ENCODE assay signal across 1 cellular context in genomic region chr16:180921-181667, GRCh38.
TF ChIP-seq lines count a peak whose summit lies in the region.

No MANE protein-coding gene starts in this region.

TF ChIP-seq in H1, 55 proteins besides CTCF, POLR2A, EP300 and RAD21:
- peak; percentile 40 for TF ChIP-seq CREB1 (IDR thresholded peaks at IDR 0.05)
- peak; percentile 26; the same call in 1 of the 2 replicates for TF ChIP-seq SP4 (IDR thresholded peaks at IDR 0.05; ENCODE audit: low read length)
- TF ChIP-seq TAF1 (IDR thresholded peaks at IDR 0.05; ENCODE audit: low read depth, low read length): 0 out of 2 replicates have a peak, but pooled peaks have one; percentile 16
- no peak for TF ChIP-seq SP1 (IDR thresholded peaks at IDR 0.05; ENCODE audit: low read depth, low read length)
- TF ChIP-seq ATF3 (IDR thresholded peaks at IDR 0.05; ENCODE audit: insufficient read depth, low read depth, low read length): no peak
- no peak for TF ChIP-seq KDM4A (IDR thresholded peaks at IDR 0.05; ENCODE audit: low read depth, low read length, severe bottlenecking)
- peak; percentile 33; the same call in 1 of the 2 replicates for TF ChIP-seq BACH1 (IDR thresholded peaks at IDR 0.05; ENCODE audit: low read length)
- peak; percentile 67; the same call in 1 of the 2 replicates for TF ChIP-seq POLR2AphosphoS5 (IDR thresholded peaks at IDR 0.05; ENCODE audit: low read depth, low read length)
- no peak for TF ChIP-seq JUN (IDR thresholded peaks at IDR 0.05; ENCODE audit: low read depth, low read length)
- no peak for TF ChIP-seq SIN3A (conservative IDR thresholded peaks at IDR 0.05 in 1 of 2, IDR thresholded peaks at IDR 0.05 in 1 of 2; ENCODE audit: low read depth in 1 of 2, low read length in 2 of 2)
- no peak for TF ChIP-seq SIRT6 (IDR thresholded peaks at IDR 0.05; ENCODE audit: low read length)
- peak; percentile 100 for TF ChIP-seq MAX (IDR thresholded peaks at IDR 0.05)
- no peak for TF ChIP-seq CEBPB (IDR thresholded peaks at IDR 0.05; ENCODE audit: low read depth, low read length)
- no peak for TF ChIP-seq SP2 (IDR thresholded peaks at IDR 0.05; ENCODE audit: low read length)
- peak; percentile 64; the same call in 1 of the 2 replicates for TF ChIP-seq YY1 (IDR thresholded peaks at IDR 0.05; ENCODE audit: low read depth, low read length)
- TF ChIP-seq BRCA1 (IDR thresholded peaks at IDR 0.05; ENCODE audit: low read depth, low read length): peak; percentile 84
- no peak for TF ChIP-seq CBX8 (IDR thresholded peaks at IDR 0.05; ENCODE audit: borderline replicate concordance, low read depth, low read length)
- no peak for TF ChIP-seq CTBP2 (IDR thresholded peaks at IDR 0.05; ENCODE audit: borderline replicate concordance, insufficient read depth, insufficient read length, low read length)
- TF ChIP-seq POU5F1 (IDR thresholded peaks at IDR 0.05; ENCODE audit: low read depth, low read length): no peak
- 0 out of 2 replicates have a peak, but pooled peaks have one; percentile 28 for TF ChIP-seq TEAD4 (IDR thresholded peaks at IDR 0.05; ENCODE audit: low read depth, low read length)
- TF ChIP-seq GTF2F1 (IDR thresholded peaks at IDR 0.05; ENCODE audit: borderline replicate concordance, low read depth, low read length): no peak
- no peak for TF ChIP-seq SAP30 (IDR thresholded peaks at IDR 0.05; ENCODE audit: insufficient read depth, insufficient replicate concordance, low read length)
- no peak for TF ChIP-seq EGR1 (IDR thresholded peaks at IDR 0.05; ENCODE audit: borderline replicate concordance, low read depth, low read length)
- TF ChIP-seq FOSL1 (IDR thresholded peaks at IDR 0.05; ENCODE audit: insufficient read depth, low read depth, low read length): no peak
- TF ChIP-seq SRF (IDR thresholded peaks at IDR 0.05; ENCODE audit: low read depth, low read length): no peak
- no peak for TF ChIP-seq MAFK (IDR thresholded peaks at IDR 0.05; ENCODE audit: low read depth, low read length)
- TF ChIP-seq HDAC2 (IDR thresholded peaks at IDR 0.05; ENCODE audit: borderline replicate concordance in 1 of 2, low read depth in 2 of 2, low read length in 2 of 2): peak in 1 of 2 experiments; percentile 32; a peak in 1 of 4 replicates
- no peak for TF ChIP-seq ATF2 (IDR thresholded peaks at IDR 0.05; ENCODE audit: low read length)
- peak; percentile 71; the same call in 1 of the 2 replicates for TF ChIP-seq GABPA (IDR thresholded peaks at IDR 0.05; ENCODE audit: borderline replicate concordance, insufficient read depth, low read length)
- no peak for TF ChIP-seq CHD7 (IDR thresholded peaks at IDR 0.05; ENCODE audit: insufficient replicate concordance, low read length)
- TF ChIP-seq E2F6 (IDR thresholded peaks at IDR 0.05): peak; percentile 98
- no peak for TF ChIP-seq NANOG (IDR thresholded peaks at IDR 0.05; ENCODE audit: insufficient read depth, low read depth, low read length, poor library complexity, severe bottlenecking)
- TF ChIP-seq CHD1 (IDR thresholded peaks at IDR 0.05; ENCODE audit: low read depth, low read length): no peak
- TF ChIP-seq KDM1A (IDR thresholded peaks at IDR 0.05; ENCODE audit: borderline replicate concordance, low read length): 0 out of 2 replicates have a peak, but pooled peaks have one; percentile 27
- TF ChIP-seq RXRA (IDR thresholded peaks at IDR 0.05; ENCODE audit: insufficient read depth, low read depth, low read length): no peak
- no peak for TF ChIP-seq ASH2L (IDR thresholded peaks at IDR 0.05; ENCODE audit: low read length)
- TF ChIP-seq SUZ12 (IDR thresholded peaks at IDR 0.05; ENCODE audit: low read length): no peak
- TF ChIP-seq KDM5A (IDR thresholded peaks at IDR 0.05; ENCODE audit: low read length): no peak
- TF ChIP-seq ZNF274 (IDR thresholded peaks at IDR 0.05; ENCODE audit: borderline replicate concordance, extremely low read depth, low read length): no peak
- no peak; the same call in 1 of the 2 replicates for TF ChIP-seq RBBP5 (IDR thresholded peaks at IDR 0.05; ENCODE audit: borderline replicate concordance, low read depth, low read length)
- no peak for TF ChIP-seq PHF8 (conservative IDR thresholded peaks at IDR 0.05; ENCODE audit: low read depth, low read length)
- TF ChIP-seq JUND (IDR thresholded peaks at IDR 0.05; ENCODE audit: low read length): no peak
- peak; percentile 10 for TF ChIP-seq TAF7 (optimal IDR thresholded peaks at IDR 0.05; ENCODE audit: borderline replicate concordance, low read depth, low read length)
- TF ChIP-seq BCL11A (IDR thresholded peaks at IDR 0.05; ENCODE audit: low read depth in 2 of 2, low read length in 2 of 2): no peak
- TF ChIP-seq EZH2 (IDR thresholded peaks at IDR 0.05; ENCODE audit: low read depth, low read length, severe bottlenecking): peak; percentile 1
- peak; percentile 72; the same call in 1 of the 2 replicates for TF ChIP-seq TCF12 (IDR thresholded peaks at IDR 0.05; ENCODE audit: low read depth, low read length)
- TF ChIP-seq CBX5 (IDR thresholded peaks at IDR 0.05; ENCODE audit: low read depth, low read length): no peak
- TF ChIP-seq TBP (IDR thresholded peaks at IDR 0.05; ENCODE audit: low read depth, low read length): no peak
- TF ChIP-seq USF2 (IDR thresholded peaks at IDR 0.05; ENCODE audit: low read length): no peak; the same call in 1 of the 2 replicates
- no peak for TF ChIP-seq HDAC6 (IDR thresholded peaks at IDR 0.05; ENCODE audit: low read depth, low read length)
- peak; percentile 95 for TF ChIP-seq CHD2 (IDR thresholded peaks at IDR 0.05; ENCODE audit: low read length)
- TF ChIP-seq NRF1 (IDR thresholded peaks at IDR 0.05; ENCODE audit: low read depth, low read length): no peak
- peak; percentile 78 for TF ChIP-seq RNF2 (IDR thresholded peaks at IDR 0.05; ENCODE audit: borderline replicate concordance, low read depth, low read length, missing control alignments, poor library complexity, severe bottlenecking)
- TF ChIP-seq RFX5 (IDR thresholded peaks at IDR 0.05; ENCODE audit: borderline replicate concordance, low read depth, low read length): no peak
- no peak for TF ChIP-seq SIX5 (IDR thresholded peaks at IDR 0.05; ENCODE audit: low read depth, low read length)
